8 cellular contexts compared by ENCODE assay signal in the genomic region with DNA sequence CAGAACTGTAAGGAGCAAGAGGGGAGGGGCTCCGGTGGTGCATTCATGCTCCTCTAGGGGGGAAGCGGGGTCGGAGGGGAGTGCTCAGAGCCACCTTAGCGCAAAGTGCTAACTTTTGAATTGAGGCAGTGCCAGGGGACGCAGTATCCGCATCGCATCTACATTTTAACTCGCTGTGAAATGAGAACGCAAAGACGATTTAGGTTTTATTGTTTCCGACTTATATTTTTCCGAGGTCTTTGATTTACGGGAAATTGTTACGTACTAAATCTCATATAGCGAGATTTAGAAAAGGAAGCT. TPM values are rescaled to one million over a fixed set of nuclear protein-coding genes. Genes with fewer than 3 reads are reported as not detected.
DNase-seq lines count a peak whose midpoint lies in the region; FAIRE-seq and TF ChIP-seq lines count a peak whose summit lies in the region.

No MANE protein-coding gene starts in this region.

- H3K4me3 ChIP-seq in NT2/D1 (ENCODE audit: insufficient read length, low read depth), result peak overlapping the region; percentile 83
- peak overlapping the region; percentile 82 for H3K4me3 ChIP-seq in effector memory CD4-positive, alpha-beta T cell (ENCODE audit: insufficient read depth, low read depth, low read length, poor library complexity, severe bottlenecking)

- no peaks in the 10 kb centered on the region; the same call in 1 of the 2 replicates for H3K9me3 ChIP-seq in NT2/D1 (ENCODE audit: insufficient read depth, low read length)
- H3K9me3 ChIP-seq in effector memory CD4-positive, alpha-beta T cell (ENCODE audit: control insufficient read depth, low read length), result no peaks in the 10 kb centered on the region

- peaks cover 31% of the 10 kb centered on the region for H3K4me1 Mint-ChIP-seq in neural crest cell

- no peaks in the 10 kb centered on the region for H3K27me3 ChIP-seq in NT2/D1 (ENCODE audit: insufficient read depth, insufficient read length)
- no peaks in the 10 kb centered on the region for H3K27me3 ChIP-seq in effector memory CD4-positive, alpha-beta T cell (replicated peaks; ENCODE audit: control insufficient read depth, insufficient read depth, low read length, poor library complexity, severe bottlenecking)

- H3K9me3 Mint-ChIP-seq in neural crest cell, result no peaks in the 10 kb centered on the region

- TF ChIP-seq CTCF in C4-2B (conservative IDR thresholded peaks at IDR 0.05) (no peak), neural crest cell (conservative IDR thresholded peaks at IDR 0.05) (no peak)

- no peak for FAIRE-seq in H54 (lab: Jason Lieb, UNC)

- H3K4me1 ChIP-seq in NT2/D1 (ENCODE audit: insufficient read depth, insufficient read length), result no peaks in the 10 kb centered on the region
- H3K4me1 ChIP-seq in effector memory CD4-positive, alpha-beta T cell (ENCODE audit: control insufficient read depth, insufficient read depth, low read length, poor library complexity, severe bottlenecking), result no peaks in the 10 kb centered on the region

- H3K27ac Mint-ChIP-seq in neural crest cell (ENCODE audit: unreplicated experiment), result peak overlapping the region; percentile 99

- no peak for DNase-seq in NT2/D1 (ENCODE audit: low read depth, low spot score)
- no peak for DNase-seq in effector memory CD4-positive, alpha-beta T cell
- DNase-seq in neural crest cell (ENCODE audit: low read depth, low spot score), result no peak
- no peak for DNase-seq in 8988T
- DNase-seq in GM03348 (ENCODE audit: low spot score), result no peak
- no peak for DNase-seq in T-helper 9 cell
- no peak for DNase-seq in H54 (ENCODE audit: insufficient read length, low spot score)

- peak overlapping the region; percentile 90 for H3K27ac ChIP-seq in C4-2B
- peak overlapping the region; percentile 89 for H3K27ac ChIP-seq in effector memory CD4-positive, alpha-beta T cell (ENCODE audit: insufficient read depth, low read length, poor library complexity, severe bottlenecking)

- peak overlapping the region; percentile 99 for H3K4me3 Mint-ChIP-seq in neural crest cell

- peak overlapping the region; percentile 94 for H3K9ac ChIP-seq in NT2/D1 (ENCODE audit: insufficient read length, low read depth)

- H3K27me3 Mint-ChIP-seq in neural crest cell (ENCODE audit: low read depth), result peaks cover 3% of the 10 kb centered on the region

- TF ChIP-seq POLR2A in H54 (IDR thresholded peaks at IDR 0.05; ENCODE audit: low read depth, low read length), result no peak

- H3K36me3 ChIP-seq in NT2/D1 (ENCODE audit: insufficient read depth, insufficient read length, low read length), result peaks cover 6% of the 10 kb centered on the region
- no peaks in the 10 kb centered on the region for H3K36me3 ChIP-seq in effector memory CD4-positive, alpha-beta T cell (ENCODE audit: control insufficient read depth, insufficient read depth, low read length)

- peaks cover 3% of the 10 kb centered on the region for H3K36me3 Mint-ChIP-seq in neural crest cell (ENCODE audit: low read depth)

RNA-seq across cellular contexts. Expression of gene TCAIM, which starts 0.2 kb away (rescaled TPM):
- total RNA-seq in neural crest cell, result 25.3 and 25.8 TPM in 2 replicates
